8 cellular contexts compared by ENCODE assay signal in the genomic region with DNA sequence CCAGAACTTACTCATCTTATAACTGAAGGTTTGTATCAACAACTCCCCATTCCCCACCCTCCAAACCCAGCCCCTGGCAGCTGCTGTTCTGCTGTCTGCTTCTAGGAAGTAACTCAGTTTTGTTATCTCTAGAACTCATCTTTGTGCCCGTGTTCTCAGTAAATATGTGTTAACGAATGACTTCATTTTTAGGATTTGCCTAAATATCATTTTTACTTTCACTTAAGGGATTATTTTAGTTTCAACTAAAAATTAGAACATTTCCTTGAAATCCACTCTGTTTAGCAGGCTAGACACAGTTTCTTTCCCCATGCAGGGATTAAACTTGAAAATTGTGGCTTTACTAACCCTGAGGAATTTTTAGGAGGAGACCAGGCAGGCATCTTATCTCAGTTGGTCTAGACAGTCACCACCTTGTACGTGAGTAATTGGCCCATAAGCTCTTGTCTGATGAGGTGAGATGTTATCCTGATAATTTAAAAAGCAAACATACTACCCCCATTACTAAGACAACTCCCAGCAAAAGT.
DNase-seq lines count a peak whose midpoint lies in the region; ATAC-seq and TF ChIP-seq lines count a peak whose summit lies in the region.

No MANE protein-coding gene starts in this region.

- H3K27ac Mint-ChIP-seq in central memory CD8-positive, alpha-beta T cell (ENCODE audit: low read depth) = peak overlapping the region; percentile 96

- peak overlapping the region; percentile 62 for H3K9ac ChIP-seq in DND-41 (ENCODE audit: low read depth, low read length)
- H3K9ac ChIP-seq in GM23248 = no peak overlapping the region

- no TSS peak for BruUV-seq in PC-9 (replicated peaks; lab: Mats Ljungman, UMichigan)

- in situ Hi-C loops in GM23248 (cut with MboI) = no loop called here

- H3F3A ChIP-seq in GM23248 (ENCODE audit: insufficient read depth) = peaks cover 15% of the 10 kb centered on the region; the same call in 1 of the 2 replicates
- peaks cover 26% of the 10 kb centered on the region for H3F3A ChIP-seq in PC-9 (ENCODE audit: insufficient read depth, low read depth)

- H3K9me2 ChIP-seq in GM23248 (ENCODE audit: insufficient read depth) (no peaks in the 10 kb centered on the region), PC-9 (ENCODE audit: insufficient read depth) (no peaks in the 10 kb centered on the region)

- H4K20me1 ChIP-seq in DND-41 (ENCODE audit: insufficient read depth, low read length) = no peaks in the 10 kb centered on the region
- H4K20me1 ChIP-seq in GM23248 (ENCODE audit: insufficient read depth) = no peaks in the 10 kb centered on the region
- H4K20me1 ChIP-seq in PC-9 (ENCODE audit: insufficient read depth) = no peaks in the 10 kb centered on the region

- no peaks in the 10 kb centered on the region for H3K9me3 ChIP-seq in DND-41 (ENCODE audit: insufficient read depth, low read length, severe bottlenecking)
- H3K9me3 ChIP-seq in GM23248 (ENCODE audit: low read depth) = no peaks in the 10 kb centered on the region
- 0 out of 2 replicates have a peak, but pooled peaks cover 3% of the 10 kb centered on the region for H3K9me3 ChIP-seq in PC-9 (ENCODE audit: insufficient read depth, low read depth)
- H3K9me3 ChIP-seq in thymus (ENCODE audit: control insufficient read depth) = no peaks in the 10 kb centered on the region
- no peaks in the 10 kb centered on the region for H3K9me3 ChIP-seq in prostate gland

- H2AFZ ChIP-seq in DND-41 (ENCODE audit: low read depth, low read length) (no peak overlapping the region), GM23248 (no peak overlapping the region), PC-9 (peak overlapping the region; percentile 56; the same call in 1 of the 2 replicates)

- H3K27ac ChIP-seq in DND-41 (ENCODE audit: low read length) (peak overlapping the region; percentile 99), GM23248 (no peak overlapping the region), PC-9 (peak overlapping the region; percentile 75), thymus (ENCODE audit: low read depth) (peak overlapping the region; percentile 85), prostate gland (no peak overlapping the region)

- H3K4me1 Mint-ChIP-seq in central memory CD8-positive, alpha-beta T cell = peaks cover 86% of the 10 kb centered on the region

- H3K4me3 ChIP-seq in DND-41 (ENCODE audit: low read depth in 1 of 2, low read length in 2 of 2) = peak overlapping the region; percentile 17 to 54; a peak in 3 of 4 replicates
- H3K4me3 ChIP-seq in GM23248 = no peak overlapping the region
- peak overlapping the region; percentile 43; the same call in 1 of the 2 replicates for H3K4me3 ChIP-seq in PC-9
- peak overlapping the region; percentile 37 for H3K4me3 ChIP-seq in thymus (ENCODE audit: low read length)
- H3K4me3 ChIP-seq in prostate gland = no peak overlapping the region

- H3K36me3 ChIP-seq in DND-41 (ENCODE audit: insufficient read depth, low read length) (peaks cover 25% of the 10 kb centered on the region), GM23248 (ENCODE audit: low read depth) (no peaks in the 10 kb centered on the region), PC-9 (ENCODE audit: low read depth) (no peaks in the 10 kb centered on the region), thymus (ENCODE audit: control insufficient read depth, insufficient read depth) (peaks cover 5% of the 10 kb centered on the region), prostate gland (no peaks in the 10 kb centered on the region)

- H3K4me1 ChIP-seq in DND-41 (ENCODE audit: insufficient read depth, low read length) (peaks cover 94% of the 10 kb centered on the region), GM23248 (ENCODE audit: insufficient read depth) (peaks cover 31% of the 10 kb centered on the region), PC-9 (replicated peaks; ENCODE audit: insufficient read depth) (peaks cover 50% of the 10 kb centered on the region), thymus (ENCODE audit: control insufficient read depth, insufficient read depth, low read length) (peaks cover 54% of the 10 kb centered on the region), prostate gland (replicated peaks) (no peaks in the 10 kb centered on the region)

- H3K4me3 Mint-ChIP-seq in central memory CD8-positive, alpha-beta T cell = peak overlapping the region; percentile 55

- H3K27me3 Mint-ChIP-seq in central memory CD8-positive, alpha-beta T cell = no peaks in the 10 kb centered on the region

- TF ChIP-seq POLR2A in prostate gland (IDR thresholded peaks at IDR 0.05) = no peak

- H3K27me3 ChIP-seq in DND-41 (ENCODE audit: insufficient read depth, low read length, poor library complexity) (no peaks in the 10 kb centered on the region), GM23248 (replicated peaks; ENCODE audit: insufficient read depth) (no peaks in the 10 kb centered on the region), PC-9 (ENCODE audit: insufficient read depth, low read depth) (no peaks in the 10 kb centered on the region), thymus (ENCODE audit: control insufficient read depth, insufficient read depth) (no peaks in the 10 kb centered on the region), prostate gland (replicated peaks; ENCODE audit: insufficient read depth) (no peaks in the 10 kb centered on the region)

- TF ChIP-seq CTCF in DND-41 (IDR thresholded peaks at IDR 0.05; ENCODE audit: borderline replicate concordance, extremely low read depth, low read length, poor library complexity, severe bottlenecking) (no peak), PC-9 (conservative IDR thresholded peaks at IDR 0.05) (no peak), prostate gland (IDR thresholded peaks at IDR 0.05) (no peak)

- ATAC-seq in DND-41 (ENCODE audit: insufficient read depth, low read depth) = peak; percentile 77
- ATAC-seq in central memory CD8-positive, alpha-beta T cell (replicated peaks; ENCODE audit: extremely low read depth, poor library complexity, severe bottlenecking) = peak; percentile 74

- peaks cover 18% of the 10 kb centered on the region for H3K36me3 Mint-ChIP-seq in central memory CD8-positive, alpha-beta T cell (ENCODE audit: insufficient read depth)

- intact Hi-C loops in PC-9 (cut with micrococcal nuclease; ENCODE audit: unreplicated experiment) = loop anchor here (1.0 to 5.0 kb wide), 3 partner anchors 13 to 35 kb away; no protein-coding TSS in a partner anchor
- intact Hi-C loops in prostate gland (cut with DNase I) = no loop called here

- POLR2A ChIA-PET in PC-9 (lab: Charles Lee; ENCODE audit: unreplicated experiment) = interaction anchor here (0.6 to 0.9 kb wide), 4 partner anchors 13 to 135 kb away, joined by 3 to 6 read pairs (median 4); no protein-coding TSS in a partner anchor

- peak; percentile 85 for DNase-seq in DND-41
- DNase-seq in GM23248 = peak; percentile 27
- peak; percentile 32 to 91 for DNase-seq in PC-9
- peak in 1 of 2 donors; percentile 40 for DNase-seq in central memory CD8-positive, alpha-beta T cell (ENCODE audit: low spot score in 2 of 2)
- no peak for DNase-seq in prostate gland (ENCODE audit: low spot score)
- no peak for DNase-seq in COLO829 (ENCODE audit: low spot score)
- DNase-seq in hippocampal formation (lab: John Stamatoyannopoulos, UW) = no peak

- H3K4me2 ChIP-seq in DND-41 (ENCODE audit: insufficient read depth, low read length) = peak overlapping the region; percentile 77
- peak overlapping the region; percentile 24 for H3K4me2 ChIP-seq in GM23248 (ENCODE audit: unreplicated experiment)
- peak overlapping the region; percentile 76 for H3K4me2 ChIP-seq in PC-9

- 20 to 21% methylated on average over 3 of the region's 3 CpGs for WGBS in GM23248 (ENCODE audit: low coverage in 1 of 2, low lambda C conversion rate in 2 of 2, missing lambda C conversion rate in 2 of 2), 2 experiments
- WGBS in thymus = 5% methylated on average over 3 of the region's 3 CpGs
- 8% methylated on average over 3 of the region's 3 CpGs for WGBS in prostate gland

- H3K79me2 ChIP-seq in DND-41 (ENCODE audit: insufficient read depth, low read length) (peaks cover 93% of the 10 kb centered on the region), GM23248 (ENCODE audit: insufficient read depth) (no peaks in the 10 kb centered on the region), PC-9 (ENCODE audit: low read depth) (peaks cover 20% of the 10 kb centered on the region; the same call in 1 of the 2 replicates)

- no peaks in the 10 kb centered on the region for H3K9me3 Mint-ChIP-seq in central memory CD8-positive, alpha-beta T cell

- CTCF ChIA-PET in PC-9 (lab: Charles Lee) = no interaction called here

Comparison
In these comparisons a context has a peak if more than half of its experiments do, and no peak if none do; other contexts are left out.
1. DNase-seq: peak in DND-41 (single experiment), GM23248 (single experiment) and PC-9 (2 of 2); none in prostate gland (single experiment), COLO829 (single experiment) and hippocampal formation (0 of 2).
2. H3K27ac ChIP-seq: peak in DND-41 (single experiment), PC-9 (single experiment) and thymus (single experiment); none in GM23248 (single experiment) and prostate gland (0 of 2).
3. H3K4me2 ChIP-seq: peak in every context shown above with its lines; median percentile 77 in DND-41; 76 in PC-9; 24 in GM23248.
4. H3K4me3 ChIP-seq: peak in DND-41 (2 of 2), PC-9 (single experiment) and thymus (single experiment); none in GM23248 (single experiment) and prostate gland (0 of 2).